Comparison of ENCODE assay signal across 11 cellular contexts in genomic region chr9:92686954-92687353, GRCh38. TPM values are rescaled to one million over a fixed set of nuclear protein-coding genes. Genes with fewer than 3 reads are reported as not detected.
A peak's percentile ranks its signal among the peaks of the same experiment; 100 is the strongest.
DNase-seq lines count a peak whose midpoint lies in the region; ATAC-seq, FAIRE-seq and TF ChIP-seq lines count a peak whose summit lies in the region.
"Had no signal": no experiment of that assay in that cellular context is flagged by ENCODE, and none has a peak within 500 bp of the region (broad histone marks: within the 10 kb centered on the region; RNA-seq: fewer than 3 reads in every experiment).

No MANE protein-coding gene starts in this region.

- CTCF ChIA-PET in IMR-90 (lab: Yijun Ruan, JAX), result interaction anchor here (0.6 kb wide), 1 partner anchor 8 kb away, joined by 4 read pairs; no protein-coding TSS in a partner anchor
- CTCF ChIA-PET in HepG2 (lab: Yijun Ruan, JAX; ENCODE audit: low intra/inter-chr PET ratio, low total read pairs), result no interaction called here

- H3K27me3 Mint-ChIP-seq in immature natural killer cell (ENCODE audit: low read depth in 3 of 3), result peaks cover 0 to 1% (median 0%) of the 10 kb centered on the region in 3 donors
- H3K27me3 Mint-ChIP-seq: memory B cell had no signal

- H3K27me3 ChIP-seq in IMR-90 (ENCODE audit: control insufficient read depth, insufficient read depth, low read length) (no peaks in the 10 kb centered on the region), HepG2 (ENCODE audit: control insufficient read depth in 1 of 2, insufficient read depth in 2 of 2, low read length in 2 of 2) (no peaks in the 10 kb centered on the region)
- H3K27me3 ChIP-seq: tibial artery had no signal

- no peak overlapping the region for H3K27ac Mint-ChIP-seq in immature natural killer cell
- H3K27ac Mint-ChIP-seq: memory B cell had no signal

- H3K9me3 ChIP-seq in IMR-90 (ENCODE audit: control insufficient read depth, insufficient read depth, low read length) (0 out of 2 replicates have a peak, but pooled peaks cover 2% of the 10 kb centered on the region), HepG2 (ENCODE audit: low read length) (no peaks in the 10 kb centered on the region)

- BruUV-seq in IMR-90 (replicated peaks; lab: Mats Ljungman, UMichigan), result no TSS peak
- BruUV-seq in HepG2 (replicated peaks; lab: Mats Ljungman, UMichigan), result no TSS peak

- H3K27ac ChIP-seq in IMR-90 (ENCODE audit: insufficient read depth, low read length) (no peak overlapping the region), HepG2 (ENCODE audit: extremely low read length, insufficient read depth, low read length) (no peak overlapping the region)
- H3K27ac ChIP-seq: tibial artery had no signal

- H3K79me2 ChIP-seq in HepG2 (ENCODE audit: insufficient read depth, low read length), result no peaks in the 10 kb centered on the region

- no peak for FAIRE-seq in HepG2 (lab: Jason Lieb, UNC)
- FAIRE-seq in GM12891 (lab: Jason Lieb, UNC), result no peak

- H3K18ac ChIP-seq in IMR-90 (ENCODE audit: low read depth, low read length), result no peak overlapping the region

- H3K23ac ChIP-seq in IMR-90 (ENCODE audit: low read depth, low read length), result no peak overlapping the region

- H4K20me1 ChIP-seq in IMR-90 (ENCODE audit: insufficient read depth, low read length) (no peaks in the 10 kb centered on the region), HepG2 (ENCODE audit: insufficient read depth, low read length) (no peaks in the 10 kb centered on the region)

- H3K9me3 Mint-ChIP-seq in immature natural killer cell, result peaks cover 4 to 18% (median 12%) of the 10 kb centered on the region in 6 donors

- no peaks in the 10 kb centered on the region for H3K79me1 ChIP-seq in IMR-90 (ENCODE audit: low read depth in 1 of 2, low read length in 2 of 2)

- H2BK120ac ChIP-seq in IMR-90 (ENCODE audit: low read depth, low read length), result no peak overlapping the region

- DNase-seq in ELR (ENCODE audit: low read depth) (peak; percentile 53), IMR-90 (no peak), HepG2 (ENCODE audit: low spot score) (peak; percentile 45), GM12891 (ENCODE audit: insufficient read length, low spot score) (no peak), immature natural killer cell (no peak)
- DNase-seq: activated effector memory CD4-positive, alpha-beta T cell treated with anti-CD3 and anti-CD28 coated beads, Interleukin-2, amount 50 U/mL, for 16 hours; glutamatergic neuron; tibial artery had no signal

- no peak overlapping the region for H4K8ac ChIP-seq in IMR-90 (ENCODE audit: low read depth in 2 of 2, low read length in 2 of 2)

- H2AFZ ChIP-seq in IMR-90 (replicated peaks; ENCODE audit: low read length, poor library complexity) (no peak overlapping the region), HepG2 (ENCODE audit: low read length) (no peak overlapping the region)

- H3K56ac ChIP-seq in IMR-90 (ENCODE audit: extremely low read depth, insufficient read depth, low read length), result no peak overlapping the region

- no peak; the same call in 1 of the 2 replicates for TF ChIP-seq RAD21 in IMR-90 (IDR thresholded peaks at IDR 0.05; ENCODE audit: low read length)
- TF ChIP-seq RAD21 in HepG2 (CRISPR knock-in tag; IDR thresholded peaks at IDR 0.05), result no peak

- H3K4me1 Mint-ChIP-seq in immature natural killer cell, result no peaks in the 10 kb centered on the region

- no peak overlapping the region for H4K5ac ChIP-seq in IMR-90 (ENCODE audit: low read depth, low read length)

- H2BK20ac ChIP-seq in IMR-90 (ENCODE audit: low read depth, low read length), result no peak overlapping the region

- no CpG with 5 or more reads among the region's 3 CpGs for WGBS in IMR-90 (ENCODE audit: extremely low coverage in 2 of 2, insufficient read length in 1 of 2), 2 experiments
- 0% methylated on average over 2 of the region's 3 CpGs for WGBS in HepG2 (ENCODE audit: low lambda C conversion rate)

- H2BK5ac ChIP-seq in IMR-90 (ENCODE audit: low read depth, low read length, poor library complexity, severe bottlenecking), result no peak overlapping the region

- H3K36me3 Mint-ChIP-seq in immature natural killer cell, result peaks cover 0 to 6% (median 4%) of the 10 kb centered on the region in 3 donors

- H3K9me1 ChIP-seq in IMR-90 (ENCODE audit: insufficient read depth, low read length), result no peaks in the 10 kb centered on the region

- H3K36me3 ChIP-seq in IMR-90 (ENCODE audit: control insufficient read depth, insufficient read depth, low read length) (no peaks in the 10 kb centered on the region), HepG2 (replicated peaks in 1 of 2; ENCODE audit: control insufficient read depth in 1 of 2, insufficient read depth in 2 of 2, low read length in 2 of 2) (no peaks in the 10 kb centered on the region)
- H3K36me3 ChIP-seq: tibial artery had no signal

- H3K9ac ChIP-seq in IMR-90 (ENCODE audit: low read depth, low read length) (no peak overlapping the region), HepG2 (ENCODE audit: insufficient read depth, low read depth, low read length) (no peak overlapping the region)

- TF ChIP-seq POLR2A in IMR-90 (IDR thresholded peaks at IDR 0.05; ENCODE audit: low read depth, low read length) (no peak), HepG2 (IDR thresholded peaks at IDR 0.05; ENCODE audit: insufficient read depth in 1 of 2, low read depth in 2 of 2, low read length in 2 of 2) (no peak), GM12891 (IDR thresholded peaks at IDR 0.05; ENCODE audit: low read depth, low read length) (no peak)

- H3K4me1 ChIP-seq in IMR-90 (ENCODE audit: control insufficient read depth, insufficient read depth, low read length), result no peaks in the 10 kb centered on the region
- no peaks in the 10 kb centered on the region for H3K4me1 ChIP-seq in HepG2 (ENCODE audit: insufficient read depth, low read length)
- H3K4me1 ChIP-seq: tibial artery had no signal

- in situ Hi-C loops in IMR-90 (cut with MboI; ENCODE audit: low sequenced_read_pairs) (no loop called here), HepG2 (cut with HindIII; ENCODE audit: extremely low pct_ligation_motif_present, low pct_unique_long_range_greater_than_20kb) (no loop called here)

- ATAC-seq in IMR-90 (ENCODE audit: low read depth) (no peak), HepG2 (peak; percentile 98), GM19463 (IDR thresholded peaks at IDR 0.05; ENCODE audit: unreplicated experiment) (no peak)

- TF ChIP-seq CTCF in IMR-90 (conservative IDR thresholded peaks at IDR 0.05; ENCODE audit: low read depth, low read length), result 0 out of 2 replicates have a peak, but pooled peaks have one; percentile 9
- peak; percentile 31; the same call in 1 of the 2 replicates for TF ChIP-seq CTCF in WI38 (IDR thresholded peaks at IDR 0.05; ENCODE audit: low read depth, low read length)
- peak; percentile 43; the same call in 1 of the 2 replicates for TF ChIP-seq CTCF in HepG2 (CRISPR knock-in tag; IDR thresholded peaks at IDR 0.05)

- H3K4ac ChIP-seq in IMR-90 (ENCODE audit: low read depth, low read length), result no peak overlapping the region

- no peak overlapping the region for H3K14ac ChIP-seq in IMR-90 (replicated peaks; ENCODE audit: low read depth, low read length)

- POLR2A ChIA-PET in IMR-90 (lab: Charles Lee; ENCODE audit: unreplicated experiment) (no interaction called here), HepG2 (lab: Yijun Ruan, JAX) (no interaction called here)

- H3K4me2 ChIP-seq in IMR-90 (ENCODE audit: low read depth, low read length) (no peak overlapping the region), HepG2 (ENCODE audit: low read depth, low read length) (no peak overlapping the region)

- H3K4me3 ChIP-seq in IMR-90 (ENCODE audit: insufficient read depth, low read depth, low read length), result no peak overlapping the region
- H3K4me3 ChIP-seq in WI38 (ENCODE audit: low read depth, low read length), result no peak overlapping the region
- no peak overlapping the region for H3K4me3 ChIP-seq in HepG2 (replicated peaks in 1 of 3; ENCODE audit: insufficient read depth in 1 of 3, low read depth in 2 of 3, low read length in 3 of 3)
- H3K4me3 ChIP-seq: tibial artery had no signal

- no peak overlapping the region for H2BK15ac ChIP-seq in IMR-90 (ENCODE audit: low read depth, low read length)

- dilution Hi-C loops in IMR-90 (cut with HindIII; ENCODE audit: low sequenced_read_pairs, unreplicated experiment), result no loop called here

- no peak overlapping the region for H4K91ac ChIP-seq in IMR-90 (ENCODE audit: insufficient read depth, low read depth, low read length)

- TF ChIP-seq EP300 in HepG2 (IDR thresholded peaks at IDR 0.05; ENCODE audit: low read depth in 2 of 2, low read length in 2 of 2) (no peak), HepG2 (CRISPR knock-in tag; IDR thresholded peaks at IDR 0.05; ENCODE audit: borderline replicate concordance) (no peak)

- H2AK9ac ChIP-seq in IMR-90 (replicated peaks; ENCODE audit: low read depth, low read length, poor library complexity), result no peak overlapping the region

- no peak overlapping the region for H3K4me3 Mint-ChIP-seq in immature natural killer cell
- H3K4me3 Mint-ChIP-seq: memory B cell had no signal

- intact Hi-C loops in IMR-90 (cut with micrococcal nuclease), result no loop called here
- intact Hi-C loops in HepG2 (cut with micrococcal nuclease; ENCODE audit: unreplicated experiment), result no loop called here

- no peak overlapping the region for H2AK5ac ChIP-seq in IMR-90 (ENCODE audit: low read depth, low read length)

RNA-seq across cellular contexts. Expression of gene IPPK, which starts 17.0 kb away (rescaled TPM):
- 25.1 and 27.5 TPM in 2 replicates for total RNA-seq in IMR-90 (2012; rRNA removed)
- 25.3 and 26.8 TPM in 2 replicates for polyA plus RNA-seq in IMR-90 (2012; rRNA removed)
- polyA plus RNA-seq in IMR-90 (2012; cell fraction: cytosol; rRNA removed), result 12.5 and 13.1 TPM in 2 replicates
- 40.6 and 52.6 TPM in 2 replicates for polyA plus RNA-seq in IMR-90 (2012; cell fraction: nucleus; rRNA removed; ENCODE audit: low replicate concordance)
- 14.1 and 15.1 TPM in 2 replicates for total RNA-seq in HepG2 (2016; rRNA removed; fragmentation: Illumina TruSeq; extraction: Trizol)
- 0.91 and 1.3 TPM in 2 replicates for total RNA-seq in HepG2 (2016; cell fraction: cytosol; rRNA removed; fragmentation: Illumina TruSeq; extraction: Trizol; ENCODE audit: low read depth)
- 12.9 and 15.9 TPM in 2 replicates for total RNA-seq in HepG2 (2016; cell fraction: insoluble cytoplasmic fraction; rRNA removed; fragmentation: Illumina TruSeq; extraction: Trizol)
- total RNA-seq in HepG2 (2016; cell fraction: membrane; rRNA removed; fragmentation: Illumina TruSeq; extraction: Trizol), result 4.6 and 5.0 TPM in 2 replicates
- 6.5 and 8.3 TPM in 2 replicates for total RNA-seq in HepG2 (2016; cell fraction: nucleus; rRNA removed; fragmentation: Illumina TruSeq; extraction: Trizol)
- polyA plus RNA-seq in HepG2 (2011; rRNA removed), result 9.9 and 11.2 TPM in 2 replicates
- 10.8 and 11.0 TPM in 2 replicates for polyA plus RNA-seq in HepG2 (2011; cell fraction: cytosol; rRNA removed)
- polyA plus RNA-seq in HepG2 (2011; cell fraction: nucleus; rRNA removed), result 17.2 and 18.8 TPM in 2 replicates
- 5.3 and 5.7 TPM in 2 replicates for polyA plus RNA-seq in HepG2 (2012)
- polyA plus RNA-seq in HepG2 (2016; cell fraction: cytosol; fragmentation: Illumina TruSeq; extraction: Trizol; ENCODE audit: low read depth), result 0.66 and 1.2 TPM in 2 replicates
- 16.3 and 16.9 TPM in 2 replicates for polyA plus RNA-seq in HepG2 (2016; cell fraction: insoluble cytoplasmic fraction; fragmentation: Illumina TruSeq; extraction: Trizol; ENCODE audit: low read depth)
- 2.2 and 3.4 TPM in 2 replicates for polyA plus RNA-seq in HepG2 (2016; cell fraction: membrane; fragmentation: Illumina TruSeq; extraction: Trizol; ENCODE audit: low read depth)
- 12.6 and 15.6 TPM in 2 replicates for polyA plus RNA-seq in HepG2 (2016; cell fraction: nucleus; fragmentation: Illumina TruSeq; extraction: Trizol; ENCODE audit: insufficient read depth, low read depth)
- polyA minus RNA-seq in HepG2 (2011; rRNA and poly(A)+ RNA removed; ENCODE audit: low replicate concordance), result 61.7 and 67.2 TPM in 2 replicates
- polyA minus RNA-seq in HepG2 (2011; cell fraction: cytosol; rRNA and poly(A)+ RNA removed), result 6.2 and 7.6 TPM in 2 replicates
- polyA minus RNA-seq in HepG2 (2011; cell fraction: nucleus; rRNA and poly(A)+ RNA removed), result 9.8 and 10.4 TPM in 2 replicates
- 5.0 TPM for polyA plus RNA-seq in GM12891 (2012; ENCODE audit: low read depth, missing spikeins)
- 1 to 10 TPM; 2.6 to 5.4 (median 3.2) TPM for polyA plus RNA-seq in immature natural killer cell

Comparison
In these comparisons a context has a peak if more than half of its experiments do, and no peak if none do; other contexts are left out.
1. DNase-seq: peak in ELR (single experiment) and HepG2 (single experiment); none in IMR-90 (single experiment), GM12891 (single experiment) and immature natural killer cell (0 of 3).
2. Peak in every context shown above with its lines, with median percentiles within 50 percentile points of each other: CTCF ChIP-seq.